10 cellular contexts compared by ENCODE assay signal in genomic region chr19:2043269-2043641, GRCh38. TPM values are rescaled to one million over a fixed set of nuclear protein-coding genes. Genes with fewer than 3 reads are reported as not detected.
DNase-seq lines count a peak whose midpoint lies in the region; ATAC-seq, FAIRE-seq and TF ChIP-seq lines count a peak whose summit lies in the region.
"Had no signal": no experiment of that assay in that cellular context is flagged by ENCODE, and none has a peak within 500 bp of the region (broad histone marks: within the 10 kb centered on the region; RNA-seq: fewer than 3 reads in every experiment).

No MANE protein-coding gene starts in this region.

- peak overlapping the region; percentile 92; the same call in 1 of the 2 replicates for H2BK5ac ChIP-seq in H1 (ENCODE audit: low read depth, low read length)

- H3K36me3 ChIP-seq in Peyer's patch (peaks cover 0 to 75% (median 0%) of the 10 kb centered on the region in 3 donors), H1 (ENCODE audit: control insufficient read depth in 2 of 4, insufficient read depth in 4 of 4, low read length in 3 of 4) (peaks cover 7 to 43% (median 29%) of the 10 kb centered on the region in 4 experiments), osteoblast (ENCODE audit: insufficient read depth, low read length) (peaks cover 39% of the 10 kb centered on the region)

- 87% methylated on average over 8 of the region's 8 CpGs; no CpG with 5 or more reads in 1 of the 2 experiments for WGBS in H1 (ENCODE audit: extremely low coverage in 1 of 2, insufficient coverage in 1 of 2, insufficient read length in 1 of 2, insufficient replicate concordance in 2 of 2, low coverage in 1 of 2, low lambda C conversion rate in 2 of 2, missing lambda C conversion rate in 1 of 2), 2 experiments

- H3K27ac ChIP-seq in C4-2B (peak overlapping the region; percentile 95), Peyer's patch (peak overlapping the region; percentile 85 to 91 (median 88)), H1 (ENCODE audit: low read depth, low read length) (peak overlapping the region; percentile 94; the same call in 1 of the 2 replicates), osteoblast (ENCODE audit: low read depth, low read length) (no peak overlapping the region)

- 0 out of 2 replicates have a peak overlapping the region, but pooled peaks have one; percentile 25 for H3K18ac ChIP-seq in H1 (ENCODE audit: extremely low read depth, low read length)

- H2AK5ac ChIP-seq in H1 (ENCODE audit: low read depth, low read length): no peak overlapping the region

- H3K27me3 ChIP-seq in Peyer's patch (no peaks in the 10 kb centered on the region), H1 (replicated peaks in 1 of 4; ENCODE audit: control insufficient read depth in 3 of 4, extremely low read depth in 1 of 4, insufficient read depth in 3 of 4, low read length in 3 of 4) (no peaks in the 10 kb centered on the region), osteoblast (ENCODE audit: insufficient read depth, low read length) (no peaks in the 10 kb centered on the region)

- H3K23me2 ChIP-seq in H1 (ENCODE audit: low read depth, low read length): no peaks in the 10 kb centered on the region

- no peak for TF ChIP-seq RAD21 in H1 (IDR thresholded peaks at IDR 0.05 in 1 of 2, conservative IDR thresholded peaks at IDR 0.05 in 1 of 2; ENCODE audit: low read depth in 2 of 2, low read length in 2 of 2)

- peaks cover 10% of the 10 kb centered on the region for H3K79me1 ChIP-seq in H1 (ENCODE audit: low read depth, low read length)

- no peaks in the 10 kb centered on the region for H3K9me3 ChIP-seq in Peyer's patch
- H3K9me3 ChIP-seq in H1 (ENCODE audit: insufficient read depth in 2 of 2, low read depth in 1 of 2, low read length in 1 of 2): no peaks in the 10 kb centered on the region
- no peaks in the 10 kb centered on the region for H3K9me3 ChIP-seq in osteoblast (ENCODE audit: low read depth, low read length)

- H3K9ac ChIP-seq in H1 (replicated peaks in 1 of 4; ENCODE audit: extremely low read depth in 1 of 4, low read depth in 3 of 4, low read length in 3 of 4): no peak overlapping the region

- H3K79me2 ChIP-seq in H1 (ENCODE audit: control insufficient read depth in 1 of 2, insufficient read depth in 2 of 2, low read length in 2 of 2) (peaks cover 0 to 9% of the 10 kb centered on the region in 2 experiments; a peak in 1 of 4 replicates), osteoblast (ENCODE audit: insufficient read depth, low read length) (peaks cover 32% of the 10 kb centered on the region)

- DNase-seq in Peyer's patch: peak in 1 of 3 donors; percentile 56
- DNase-seq in H1 (ENCODE audit: low read depth in 1 of 2, low spot score in 2 of 2): peak in 1 of 2 experiments; percentile 49
- peak; percentile 73 for DNase-seq in osteoblast (ENCODE audit: insufficient read length, low spot score, missing footprints)
- no peak for DNase-seq in Ammon's horn (ENCODE audit: low spot score)
- no peak for DNase-seq in amniotic stem cell (lab: John Stamatoyannopoulos, UW)
- no peak for DNase-seq in kidney tubule cell (ENCODE audit: low spot score)
- DNase-seq: DMS 273 treated with DMSO at 0.1 percent for 48 hours; stimulated activated CD4-positive, alpha-beta T cell treated with anti-CD3 and anti-CD28 coated beads, Interleukin-4, amount 100 ng/mL, for 4 hours had no signal

- no peak overlapping the region for H2BK120ac ChIP-seq in H1 (replicated peaks; ENCODE audit: low read depth, low read length)

- H2BK20ac ChIP-seq in H1 (ENCODE audit: low read length): no peak overlapping the region

- TF ChIP-seq EP300 in H1 (IDR thresholded peaks at IDR 0.05; ENCODE audit: borderline replicate concordance in 1 of 2, low read depth in 2 of 2, low read length in 2 of 2): no peak

- H3K4me3 ChIP-seq in Peyer's patch: peak overlapping the region in 1 of 4 donors; percentile 36
- H3K4me3 ChIP-seq in H1 (ENCODE audit: extremely low read depth in 1 of 4, insufficient read depth in 2 of 4, low read depth in 3 of 4, low read length in 4 of 4): no peak overlapping the region
- no peak overlapping the region for H3K4me3 ChIP-seq in osteoblast (ENCODE audit: insufficient read depth, low read length)

- H3K4me2 ChIP-seq in H1 (ENCODE audit: insufficient read depth in 1 of 2, low read depth in 2 of 2, low read length in 2 of 2) (0 out of 4 replicates have a peak overlapping the region, but pooled peaks of 1 of the 2 experiments have one; percentile 65), osteoblast (ENCODE audit: insufficient read depth, low read length) (no peak overlapping the region)

- no peak overlapping the region for H4K91ac ChIP-seq in H1 (replicated peaks; ENCODE audit: insufficient read length, low read length)

- CTCF ChIA-PET in H1 (lab: Charles Lee; ENCODE audit: partially characterized antibody): interaction anchor here (1.3 to 2.7 kb wide), 3 partner anchors 24 to 115 kb away, joined by 4 to 13 read pairs (median 5); no protein-coding TSS in a partner anchor

- H3K4me1 ChIP-seq in Peyer's patch: peaks cover 11 to 80% (median 58%) of the 10 kb centered on the region in 4 donors
- H3K4me1 ChIP-seq in H1 (replicated peaks in 1 of 4; ENCODE audit: control insufficient read depth in 3 of 4, insufficient read depth in 4 of 4, low read length in 3 of 4): peaks cover 0 to 19% (median 14%) of the 10 kb centered on the region in 4 experiments; a peak in 5 of 7 replicates
- peaks cover 11% of the 10 kb centered on the region for H3K4me1 ChIP-seq in osteoblast (ENCODE audit: insufficient read depth, low read length)

- ATAC-seq in GM19397 (IDR thresholded peaks at IDR 0.05; ENCODE audit: unreplicated experiment): no peak

- no peak overlapping the region for H3K23ac ChIP-seq in H1 (ENCODE audit: insufficient read length)

- no peak overlapping the region for H3K4ac ChIP-seq in H1 (replicated peaks; ENCODE audit: insufficient read length, low read depth, low read length)

- H2BK12ac ChIP-seq in H1 (ENCODE audit: low read depth, low read length): no peak overlapping the region

- no peak for TF ChIP-seq CTCF in C4-2B (conservative IDR thresholded peaks at IDR 0.05)
- TF ChIP-seq CTCF in Peyer's patch (IDR thresholded peaks at IDR 0.05): no peak
- no peak for TF ChIP-seq CTCF in H1 (IDR thresholded peaks at IDR 0.05; ENCODE audit: control extremely low read depth in 1 of 3, insufficient read depth in 1 of 3, low read depth in 1 of 3, low read length in 3 of 3)
- no peak for TF ChIP-seq CTCF in osteoblast (IDR thresholded peaks at IDR 0.05; ENCODE audit: extremely low read depth, low read depth, low read length)

- H3K14ac ChIP-seq in H1 (ENCODE audit: insufficient read length): no peak overlapping the region

- POLR2A ChIA-PET in H1 (lab: Charles Lee; ENCODE audit: partially characterized antibody): interaction anchor here (0.6 to 27.5 kb wide), 6 partner anchors 8 to 435 kb away, joined by 3 to 524 read pairs (median 4); partner anchors contain the start of genes ADAT3, MKNK2 and SCAMP4

- no peak overlapping the region for H3K56ac ChIP-seq in H1 (replicated peaks; ENCODE audit: insufficient read length, low read depth, low read length)

- H4K20me1 ChIP-seq in H1 (replicated peaks in 1 of 2; ENCODE audit: control insufficient read depth in 1 of 2, insufficient read depth in 2 of 2, low read length in 2 of 2): peaks cover 10 to 41% of the 10 kb centered on the region in 2 experiments
- H4K20me1 ChIP-seq in osteoblast (ENCODE audit: insufficient read depth, low read length): peaks cover 64% of the 10 kb centered on the region

- TF ChIP-seq POLR2A in Peyer's patch (IDR thresholded peaks at IDR 0.05): no peak
- no peak for TF ChIP-seq POLR2A in H1 (IDR thresholded peaks at IDR 0.05; ENCODE audit: control extremely low read depth in 1 of 2, low read depth in 2 of 2, low read length in 2 of 2)

- FAIRE-seq in H1 (lab: Jason Lieb, UNC): no peak

- H2AFZ ChIP-seq in H1 (ENCODE audit: low read length): no peak overlapping the region
- H2AFZ ChIP-seq in osteoblast (ENCODE audit: low read length): no peak overlapping the region

- no peak overlapping the region for H4K5ac ChIP-seq in H1 (ENCODE audit: insufficient read length, low read depth, low read length)

- peak overlapping the region; percentile 72; the same call in 1 of the 2 replicates for H2BK15ac ChIP-seq in H1 (ENCODE audit: low read length)

- H4K8ac ChIP-seq in H1 (ENCODE audit: extremely low read depth, insufficient read depth, low read length): no peak overlapping the region

RNA-seq across cellular contexts. Expression of gene MKNK2, which starts 7.8 kb away (rescaled TPM):
- total RNA-seq in Peyer's patch: 100 to 1,000 TPM; 119 to 253 (median 192) TPM
- total RNA-seq in H1 (2021; fragmentation: NEBNext Ultra II Directional; extraction: Animal tissue kit (Norgen Biotek cat#: 25700)): 163 and 174 TPM in 2 replicates
- 166 and 200 TPM in 2 replicates for polyA plus RNA-seq in H1 (2011; rRNA removed)
- polyA plus RNA-seq in H1 (2011; cell fraction: cytosol; rRNA removed): 102 TPM
- polyA plus RNA-seq in H1 (2011; cell fraction: nucleus; rRNA removed): 175 TPM
- polyA plus RNA-seq in H1 (2012, experiment 1 of 2): 78.8 to 121 TPM (median 107 TPM) in 4 replicates
- 103 TPM for polyA plus RNA-seq in H1 (2012, experiment 2 of 2)
- 122 TPM for polyA plus RNA-seq in H1 (2013, experiment 1 of 2)
- 125 TPM for polyA plus RNA-seq in H1 (2013, experiment 2 of 2)
- 66.6 and 68.9 TPM in 2 replicates for polyA minus RNA-seq in H1 (2011; rRNA and poly(A)+ RNA removed)
- polyA minus RNA-seq in H1 (2011; cell fraction: cytosol; rRNA and poly(A)+ RNA removed): 116 TPM
- polyA minus RNA-seq in H1 (2011; cell fraction: nucleus; rRNA and poly(A)+ RNA removed): 61.1 TPM
- 82.5 and 84.6 TPM in 2 replicates for total RNA-seq in osteoblast

RNA-seq across cellular contexts. Expression of gene BTBD2, which starts 27.7 kb away (rescaled TPM):
- 100 to 1,000 TPM in 1 of 4 donors, 10 to 100 TPM in 3; 57.8 to 114 (median 76.0) TPM for total RNA-seq in Peyer's patch
- total RNA-seq in H1 (2021; fragmentation: NEBNext Ultra II Directional; extraction: Animal tissue kit (Norgen Biotek cat#: 25700)): 92.3 and 95.3 TPM in 2 replicates
- 91.7 and 142 TPM in 2 replicates for polyA plus RNA-seq in H1 (2011; rRNA removed)
- 63.4 TPM for polyA plus RNA-seq in H1 (2011; cell fraction: cytosol; rRNA removed)
- polyA plus RNA-seq in H1 (2011; cell fraction: nucleus; rRNA removed): 97.0 TPM
- 66.1 to 117 TPM (median 109 TPM) in 4 replicates for polyA plus RNA-seq in H1 (2012, experiment 1 of 2)
- polyA plus RNA-seq in H1 (2012, experiment 2 of 2): 90.9 TPM
- 59.3 TPM for polyA plus RNA-seq in H1 (2013, experiment 1 of 2)
- 59.3 TPM for polyA plus RNA-seq in H1 (2013, experiment 2 of 2)
- polyA minus RNA-seq in H1 (2011; rRNA and poly(A)+ RNA removed): 28.7 and 37.4 TPM in 2 replicates
- 82.9 TPM for polyA minus RNA-seq in H1 (2011; cell fraction: cytosol; rRNA and poly(A)+ RNA removed)
- polyA minus RNA-seq in H1 (2011; cell fraction: nucleus; rRNA and poly(A)+ RNA removed): 47.7 TPM
- 57.5 and 57.8 TPM in 2 replicates for total RNA-seq in osteoblast

RNA-seq across cellular contexts. Expression of gene MOB3A, which starts 52.9 kb away (rescaled TPM):
- 10 to 100 TPM; 32.6 to 55.3 (median 35.1) TPM for total RNA-seq in Peyer's patch
- 9.2 and 9.8 TPM in 2 replicates for total RNA-seq in H1 (2021; fragmentation: NEBNext Ultra II Directional; extraction: Animal tissue kit (Norgen Biotek cat#: 25700))
- polyA plus RNA-seq in H1 (2011; rRNA removed): 9.6 and 10.2 TPM in 2 replicates
- polyA plus RNA-seq in H1 (2011; cell fraction: cytosol; rRNA removed): 5.2 TPM
- 8.1 TPM for polyA plus RNA-seq in H1 (2011; cell fraction: nucleus; rRNA removed)
- 5.2 to 7.4 TPM (median 7.0 TPM) in 4 replicates for polyA plus RNA-seq in H1 (2012, experiment 1 of 2)
- polyA plus RNA-seq in H1 (2012, experiment 2 of 2): 5.2 TPM
- 7.2 TPM for polyA plus RNA-seq in H1 (2013, experiment 1 of 2)
- 7.5 TPM for polyA plus RNA-seq in H1 (2013, experiment 2 of 2)
- 6.6 and 8.8 TPM in 2 replicates for polyA minus RNA-seq in H1 (2011; rRNA and poly(A)+ RNA removed)
- 7.0 TPM for polyA minus RNA-seq in H1 (2011; cell fraction: cytosol; rRNA and poly(A)+ RNA removed)
- polyA minus RNA-seq in H1 (2011; cell fraction: nucleus; rRNA and poly(A)+ RNA removed): 3.3 TPM
- 34.0 and 35.1 TPM in 2 replicates for total RNA-seq in osteoblast

RNA-seq across cellular contexts. Expression of gene IZUMO4, which starts 53.5 kb away (rescaled TPM):
- total RNA-seq in Peyer's patch (1 to 10 TPM; 1.3 to 9.9 (median 3.8) TPM), osteoblast (0.36 and 2.4 TPM in 2 replicates)
- total RNA-seq in H1 (2021; fragmentation: NEBNext Ultra II Directional; extraction: Animal tissue kit (Norgen Biotek cat#: 25700)): 1.3 and 1.8 TPM in 2 replicates
- polyA plus RNA-seq in H1 (2011; rRNA removed): 1.9 and 2.3 TPM in 2 replicates
- polyA plus RNA-seq in H1 (2011; cell fraction: cytosol; rRNA removed): 2.3 TPM
- 12.4 TPM for polyA plus RNA-seq in H1 (2011; cell fraction: nucleus; rRNA removed)
- 0.54 to 2.7 TPM (median 2.0 TPM) in 4 replicates for polyA plus RNA-seq in H1 (2012, experiment 1 of 2)
- 1.1 TPM for polyA plus RNA-seq in H1 (2012, experiment 2 of 2)
- polyA plus RNA-seq in H1 (2013, experiment 1 of 2): 0.95 TPM
- 0.75 TPM for polyA plus RNA-seq in H1 (2013, experiment 2 of 2)
- polyA minus RNA-seq in H1 (2011; rRNA and poly(A)+ RNA removed): 0.47 TPM in 1 of 2 replicates, not detected in the other
- polyA minus RNA-seq in H1 (2011; cell fraction: cytosol; rRNA and poly(A)+ RNA removed): 1.5 TPM
- polyA minus RNA-seq in H1 (2011; cell fraction: nucleus; rRNA and poly(A)+ RNA removed): 2.4 TPM
